15 cellular contexts compared by ENCODE assay signal in genomic region chr4:10640535-10641159, GRCh38. TPM values are rescaled to one million over a fixed set of nuclear protein-coding genes. Genes with fewer than 3 reads are reported as not detected.
A peak's percentile ranks its signal among the peaks of the same experiment; 100 is the strongest.
DNase-seq lines count a peak whose midpoint lies in the region; ATAC-seq and TF ChIP-seq lines count a peak whose summit lies in the region.
"Had no signal": no experiment of that assay in that cellular context is flagged by ENCODE, and none has a peak within 500 bp of the region (broad histone marks: within the 10 kb centered on the region; RNA-seq: fewer than 3 reads in every experiment).

No MANE protein-coding gene starts in this region.

- peak in 2 of 3 donors; percentile 18 to 59 for ATAC-seq in natural killer cell
- no peak for ATAC-seq in natural killer cell treated with Interleukin-12 subunit alpha and Interleukin-12 subunit beta and Interleukin-15 and Interleukin-18, amount 100 ng/mL, for 72 hours
- ATAC-seq in heart right ventricle, result peak in 5 of 8 donors; percentile 37 to 58 (median 47)
- peak; percentile 92 for ATAC-seq in upper lobe of right lung
- ATAC-seq in gastrocnemius medialis, result no peak

- TF ChIP-seq CTCF in natural killer cell (IDR thresholded peaks at IDR 0.05), result no peak
- no peak for TF ChIP-seq CTCF in heart right ventricle (IDR thresholded peaks at IDR 0.05)
- TF ChIP-seq CTCF in upper lobe of right lung (IDR thresholded peaks at IDR 0.05), result no peak
- no peak for TF ChIP-seq CTCF in gastrocnemius medialis (IDR thresholded peaks at IDR 0.05 in 4 of 5, conservative IDR thresholded peaks at IDR 0.05 in 1 of 5)

- H3K4me1 ChIP-seq in heart right ventricle (peaks cover 0 to 5% (median 0%) of the 10 kb centered on the region in 9 donors), upper lobe of right lung (no peaks in the 10 kb centered on the region), gastrocnemius medialis (no peaks in the 10 kb centered on the region)

- no peak overlapping the region for H3K4me3 Mint-ChIP-seq in natural killer cell
- no peak overlapping the region for H3K4me3 Mint-ChIP-seq in natural killer cell treated with Interleukin-12 subunit alpha and Interleukin-12 subunit beta and Interleukin-15 and Interleukin-18, amount 100 ng/mL, for 72 hours
- H3K4me3 Mint-ChIP-seq: activated naive CD4-positive, alpha-beta T cell treated with anti-CD3 and anti-CD28 coated beads for 36 hours had no signal

- intact Hi-C loops in natural killer cell (cut with micrococcal nuclease) (no loop called here), heart right ventricle (cut with DNase I) (no loop called here), upper lobe of right lung (cut with DNase I) (no loop called here), gastrocnemius medialis (cut with DNase I; ENCODE audit: low total_unique reads) (no loop called here)

- H3K36me3 ChIP-seq in heart right ventricle (no peaks in the 10 kb centered on the region), upper lobe of right lung (no peaks in the 10 kb centered on the region), gastrocnemius medialis (no peaks in the 10 kb centered on the region)

- H3K27me3 Mint-ChIP-seq in natural killer cell (ENCODE audit: low read depth in 2 of 2), result no peaks in the 10 kb centered on the region
- peaks cover 0 to 3% of the 10 kb centered on the region in 2 donors for H3K27me3 Mint-ChIP-seq in natural killer cell treated with Interleukin-12 subunit alpha and Interleukin-12 subunit beta and Interleukin-15 and Interleukin-18, amount 100 ng/mL, for 72 hours

- TF ChIP-seq POLR2A in gastrocnemius medialis (IDR thresholded peaks at IDR 0.05), result no peak

- in situ Hi-C loops in gastrocnemius medialis (cut with MboI; ENCODE audit: low sequenced_read_pairs in 4 of 4), result no loop called here

- no peak overlapping the region for H3K27ac Mint-ChIP-seq in natural killer cell
- no peak overlapping the region for H3K27ac Mint-ChIP-seq in natural killer cell treated with Interleukin-12 subunit alpha and Interleukin-12 subunit beta and Interleukin-15 and Interleukin-18, amount 100 ng/mL, for 72 hours
- H3K27ac Mint-ChIP-seq: activated naive CD4-positive, alpha-beta T cell treated with anti-CD3 and anti-CD28 coated beads for 36 hours had no signal

- H3K9me3 ChIP-seq in heart right ventricle (no peaks in the 10 kb centered on the region), upper lobe of right lung (no peaks in the 10 kb centered on the region), gastrocnemius medialis (no peaks in the 10 kb centered on the region)
- H3K9me3 ChIP-seq: testis had no signal

- DNase-seq in natural killer cell (no peak), NCI-H69 (lab: John Stamatoyannopoulos, UW) (peak; percentile 59), heart right ventricle (no peak), upper lobe of right lung (no peak), gastrocnemius medialis (no peak)
- no peak for DNase-seq in natural killer cell treated with Interleukin-12 subunit alpha and Interleukin-12 subunit beta and Interleukin-15 and Interleukin-18, amount 100 ng/mL, for 72 hours (ENCODE audit: low spot score)
- DNase-seq in stimulated activated CD4-positive, alpha-beta T cell treated with anti-CD3 and anti-CD28 coated beads, Interleukin-12 subunit alpha, Interleukin-12 subunit beta, amount 100 ng/mL, for 4 hours, result no peak
- no peak for DNase-seq in stimulated activated CD8-positive, alpha-beta memory T cell treated with anti-CD3 and anti-CD28 coated beads, Interleukin-4, amount 100 ng/mL, for 48 hours
- DNase-seq: activated naive CD4-positive, alpha-beta T cell treated with anti-CD3 and anti-CD28 coated beads for 36 hours; GM23248; testis had no signal

- H3K27me3 ChIP-seq in heart right ventricle, result peaks cover 0 to 4% (median 0%) of the 10 kb centered on the region in 7 donors
- no peaks in the 10 kb centered on the region for H3K27me3 ChIP-seq in upper lobe of right lung
- no peaks in the 10 kb centered on the region for H3K27me3 ChIP-seq in gastrocnemius medialis
- H3K27me3 ChIP-seq: testis had no signal

- H3K9me3 Mint-ChIP-seq in natural killer cell, result no peaks in the 10 kb centered on the region
- H3K9me3 Mint-ChIP-seq in natural killer cell treated with Interleukin-12 subunit alpha and Interleukin-12 subunit beta and Interleukin-15 and Interleukin-18, amount 100 ng/mL, for 72 hours, result peaks cover 7% of the 10 kb centered on the region
- H3K9me3 Mint-ChIP-seq: activated naive CD4-positive, alpha-beta T cell treated with anti-CD3 and anti-CD28 coated beads for 36 hours had no signal

- no peaks in the 10 kb centered on the region for H3K36me3 Mint-ChIP-seq in natural killer cell
- no peaks in the 10 kb centered on the region for H3K36me3 Mint-ChIP-seq in natural killer cell treated with Interleukin-12 subunit alpha and Interleukin-12 subunit beta and Interleukin-15 and Interleukin-18, amount 100 ng/mL, for 72 hours

- H3K4me3 ChIP-seq in heart right ventricle (no peak overlapping the region), upper lobe of right lung (no peak overlapping the region), gastrocnemius medialis (no peak overlapping the region)
- H3K4me3 ChIP-seq: GM23248, lung, testis had no signal

- H3K27ac ChIP-seq in heart right ventricle, result no peak overlapping the region
- H3K27ac ChIP-seq in upper lobe of right lung, result no peak overlapping the region
- no peak overlapping the region for H3K27ac ChIP-seq in gastrocnemius medialis
- H3K27ac ChIP-seq: GM23248, testis had no signal

- peaks cover 0 to 9% of the 10 kb centered on the region in 2 donors for H3K4me1 Mint-ChIP-seq in natural killer cell
- H3K4me1 Mint-ChIP-seq in natural killer cell treated with Interleukin-12 subunit alpha and Interleukin-12 subunit beta and Interleukin-15 and Interleukin-18, amount 100 ng/mL, for 72 hours (ENCODE audit: low read depth in 2 of 2), result no peaks in the 10 kb centered on the region

- WGBS in heart right ventricle, 2 donors, result 61 to 66% methylated on average over 5 of the region's 5 CpGs

RNA-seq across cellular contexts. Expression of gene CLNK, which starts 43.9 kb away (rescaled TPM):
- 1 to 10 TPM in 2 of 3 donors, under 1 TPM in 1; 1.00 to 1.1 (median 1.0) TPM for total RNA-seq in natural killer cell
- under 1 TPM; 0.45 to 0.70 TPM for total RNA-seq in natural killer cell treated with Interleukin-12 subunit alpha and Interleukin-12 subunit beta and Interleukin-15 and Interleukin-18, amount 100 ng/mL, for 72 hours
- under 1 TPM in 2 of 10 donors, not detected in 8; 0.15 to 0.62 TPM for total RNA-seq in heart right ventricle
- not detected for polyA plus RNA-seq in heart right ventricle
- total RNA-seq in upper lobe of right lung, result 0.35 TPM
- total RNA-seq in gastrocnemius medialis, result not detected
- total RNA-seq: activated naive CD4-positive, alpha-beta T cell treated with anti-CD3 and anti-CD28 coated beads for 36 hours; GM23248; NCI-H460; pulmonary artery endothelial cell had no signal
- polyA plus RNA-seq: AG04450, GM23248 had no signal

Comparison
In these comparisons a context has a peak if more than half of its experiments do, and no peak if none do; other contexts are left out.
1. ATAC-seq: peak in natural killer cell (2 of 3), heart right ventricle (5 of 8) and upper lobe of right lung (single experiment); none in natural killer cell treated with Interleukin-12 subunit alpha and Interleukin-12 subunit beta and Interleukin-15 and Interleukin-18, amount 100 ng/mL, for 72 hours (0 of 2) and gastrocnemius medialis (0 of 2).